ENCODE assay signal across 28 cellular contexts in genomic region chr1:229736376-229736775, GRCh38.
"Had no signal": no experiment of that assay in that cellular context is flagged by ENCODE, and none has a peak within 500 bp of the region (broad histone marks: within the 10 kb centered on the region; RNA-seq: fewer than 3 reads in every experiment).

No MANE protein-coding gene starts in this region.

- H3K4me1 Mint-ChIP-seq: endodermal cell had no signal

- H3K9me3 ChIP-seq: colonic mucosa had no signal

- DNase-seq: colonic mucosa; cortex of kidney; dermis blood vessel endothelial cell; dorsolateral prefrontal cortex; effector CD4-positive, alpha-beta T cell; effector CD8-positive, alpha-beta T cell; effector memory CD4-positive, alpha-beta T cell; effector memory CD8-positive, alpha-beta T cell; endodermal cell; erythroblast; esophagus squamous epithelium; foreskin fibroblast; foreskin keratinocyte; gastrocnemius medialis; glutamatergic neuron; head of caudate nucleus; heart left ventricle; heart right ventricle had no signal

- H3K27me3 ChIP-seq: colonic mucosa, dorsolateral prefrontal cortex, esophagus muscularis mucosa, esophagus squamous epithelium, gastrocnemius medialis, gastroesophageal sphincter, heart left ventricle, heart right ventricle had no signal

- H3K4me1 ChIP-seq: colonic mucosa, esophagus muscularis mucosa, esophagus squamous epithelium, foreskin keratinocyte, gastrocnemius medialis, gastroesophageal sphincter, heart left ventricle, heart right ventricle had no signal

- H3K27ac ChIP-seq: colonic mucosa, coronary artery, dorsolateral prefrontal cortex, epithelial cell of prostate, esophagus muscularis mucosa, esophagus squamous epithelium, foreskin keratinocyte, gastrocnemius medialis, gastroesophageal sphincter, heart left ventricle, heart right ventricle had no signal

- H3K36me3 ChIP-seq: colonic mucosa, esophagus muscularis mucosa, esophagus squamous epithelium, gastrocnemius medialis, gastroesophageal sphincter, heart left ventricle, heart right ventricle had no signal

- H3K27ac Mint-ChIP-seq: dendritic cell treated with granulocyte-macrophage colony-stimulating factor and Interleukin-4, amounts not matched to agents 40 ng/mL and 50 ng/mL, for 4 days; effector memory CD8-positive, alpha-beta T cell; endodermal cell had no signal

- FAIRE-seq: colon, endometrium, endothelial cell of umbilical vein, frontal cortex had no signal

- H3K4me3 ChIP-seq: colonic mucosa, coronary artery, dorsolateral prefrontal cortex, esophagus muscularis mucosa, esophagus squamous epithelium, gastrocnemius medialis, gastroesophageal sphincter, heart left ventricle, heart right ventricle had no signal

- H3K4me3 Mint-ChIP-seq: dendritic cell treated with granulocyte-macrophage colony-stimulating factor and Interleukin-4, amounts not matched to agents 40 ng/mL and 50 ng/mL, for 4 days; effector memory CD8-positive, alpha-beta T cell; endodermal cell had no signal

- ATAC-seq: effector memory CD8-positive, alpha-beta T cell; esophagus mucosa; foreskin keratinocyte; gastrocnemius medialis; gastroesophageal sphincter; heart left ventricle; heart right ventricle had no signal

- H3K27me3 Mint-ChIP-seq: dendritic cell treated with granulocyte-macrophage colony-stimulating factor and Interleukin-4, amounts not matched to agents 40 ng/mL and 50 ng/mL, for 4 days had no signal
